19 cellular contexts compared by ENCODE assay signal in the genomic region with DNA sequence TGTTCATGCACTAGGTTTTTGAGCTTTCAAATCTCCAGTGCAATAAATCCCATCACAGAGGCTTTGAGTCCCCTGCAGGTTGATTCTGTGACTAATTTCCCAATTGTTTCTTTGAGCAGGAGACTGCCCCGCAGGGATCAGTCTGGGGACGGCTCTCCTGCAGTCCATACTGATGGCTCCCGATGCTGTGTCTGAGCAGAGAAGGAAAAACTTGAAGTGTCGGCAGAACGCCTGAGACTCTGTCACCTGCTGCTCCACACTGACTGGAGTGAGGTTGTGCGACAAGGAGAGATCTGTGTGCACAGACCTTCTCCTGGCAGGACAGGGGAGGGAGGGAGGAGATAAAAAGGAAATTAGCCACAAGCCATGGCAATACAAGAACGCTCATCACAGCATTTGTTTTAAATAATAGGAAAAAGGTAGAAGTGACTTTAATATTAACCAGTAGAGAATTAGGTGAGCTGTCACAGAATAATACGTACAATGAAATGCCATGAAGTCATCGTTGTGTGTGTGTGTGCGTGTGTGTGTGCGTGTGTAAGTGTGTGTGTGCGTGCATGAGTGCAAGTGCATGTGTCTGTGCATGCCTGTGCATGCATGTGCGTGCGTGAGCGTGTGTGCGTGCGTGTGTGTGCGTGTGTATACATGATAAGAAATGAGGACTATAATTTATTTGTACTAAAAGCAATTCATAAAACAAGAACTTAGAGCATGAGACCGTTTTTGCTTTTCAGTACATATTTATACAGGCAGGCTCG. TPM values are rescaled to one million over a fixed set of nuclear protein-coding genes. Genes with fewer than 3 reads are reported as not detected.
DNase-seq lines count a peak whose midpoint lies in the region; ATAC-seq and TF ChIP-seq lines count a peak whose summit lies in the region.
"Had no signal": no experiment of that assay in that cellular context is flagged by ENCODE, and none has a peak within 500 bp of the region (broad histone marks: within the 10 kb centered on the region; RNA-seq: fewer than 3 reads in every experiment).

No MANE protein-coding gene starts in this region.

- H3K9me3 Mint-ChIP-seq in WTC11: no peaks in the 10 kb centered on the region
- no peaks in the 10 kb centered on the region for H3K9me3 Mint-ChIP-seq in activated T-helper 1 cell treated with anti-CD3 and anti-CD28 coated beads, Interleukin-12 subunit alpha, Interleukin-12 subunit beta, Interleukin-2, Interleukin-4 antibody, amounts not matched to agents 30 ng/mL and 10 ng/mL and 1 ng/mL, durations not matched to agents 14 hours and 24 hours and 36 hours
- H3K9me3 Mint-ChIP-seq: CD8-positive, alpha-beta memory T cell had no signal

- H3K27me3 Mint-ChIP-seq in WTC11 (ENCODE audit: low read depth): no peaks in the 10 kb centered on the region; the same call in 1 of the 2 replicates
- H3K27me3 Mint-ChIP-seq in activated T-helper 1 cell treated with anti-CD3 and anti-CD28 coated beads, Interleukin-12 subunit alpha, Interleukin-12 subunit beta, Interleukin-2, Interleukin-4 antibody, amounts not matched to agents 30 ng/mL and 10 ng/mL and 1 ng/mL, durations not matched to agents 14 hours and 24 hours and 36 hours (ENCODE audit: insufficient read depth): peaks cover 16% of the 10 kb centered on the region

- TF ChIP-seq CTCF in WTC11 (IDR thresholded peaks at IDR 0.05): no peak

- CTCF ChIA-PET in WTC11 (lab: Charles Lee): interaction anchor here (0.6 kb wide), 1 partner anchor 15 kb away, joined by 3 read pairs; no protein-coding TSS in a partner anchor

- POLR2A ChIA-PET in WTC11 (lab: Charles Lee): no interaction called here

- no peaks in the 10 kb centered on the region for H3K36me3 Mint-ChIP-seq in WTC11
- no peaks in the 10 kb centered on the region for H3K36me3 Mint-ChIP-seq in activated T-helper 1 cell treated with anti-CD3 and anti-CD28 coated beads, Interleukin-12 subunit alpha, Interleukin-12 subunit beta, Interleukin-2, Interleukin-4 antibody, amounts not matched to agents 30 ng/mL and 10 ng/mL and 1 ng/mL, durations not matched to agents 14 hours and 24 hours and 36 hours (ENCODE audit: low read depth)
- H3K36me3 Mint-ChIP-seq: CD8-positive, alpha-beta memory T cell had no signal

- DNase-seq in DMS79 treated with DMSO at 0.1 percent for 48 hours (lab: John Stamatoyannopoulos, UW) (peak; percentile 8), DMS79 (lab: John Stamatoyannopoulos, UW) (no peak), WTC11 (ENCODE audit: low spot score) (no peak), iPS-NIHi11 (ENCODE audit: low spot score) (peak; percentile 39), retina (peak; percentile 61), cortex of kidney (lab: John Stamatoyannopoulos, UW) (no peak)
- DNase-seq in activated T-helper 1 cell treated with anti-CD3 and anti-CD28 coated beads, Interleukin-12 subunit alpha, Interleukin-12 subunit beta, Interleukin-2, Interleukin-4 antibody, amounts not matched to agents 30 ng/mL and 10 ng/mL and 1 ng/mL, durations not matched to agents 14 hours and 24 hours and 36 hours (ENCODE audit: low spot score): no peak
- DNase-seq: BE2C; CD8-positive, alpha-beta memory T cell; DND-41; GF-D8; KG1; NCI-H1436 treated with DMSO at 0.1 percent for 48 hours; NCI-H2029 treated with DMSO at 0.1 percent for 48 hours; NCI-H774; Right ventricle myocardium superior had no signal

- intact Hi-C loops in activated T-helper 1 cell treated with anti-CD3 and anti-CD28 coated beads, Interleukin-12 subunit alpha, Interleukin-12 subunit beta, Interleukin-2, Interleukin-4 antibody, amounts not matched to agents 30 ng/mL and 10 ng/mL and 1 ng/mL, durations not matched to agents 14 hours and 24 hours and 36 hours (cut with micrococcal nuclease): no loop called here

- no peak overlapping the region; the same call in 1 of the 2 replicates for H3K27ac Mint-ChIP-seq in WTC11
- no peak overlapping the region for H3K27ac Mint-ChIP-seq in activated T-helper 1 cell treated with anti-CD3 and anti-CD28 coated beads, Interleukin-12 subunit alpha, Interleukin-12 subunit beta, Interleukin-2, Interleukin-4 antibody, amounts not matched to agents 30 ng/mL and 10 ng/mL and 1 ng/mL, durations not matched to agents 14 hours and 24 hours and 36 hours
- H3K27ac Mint-ChIP-seq: CD8-positive, alpha-beta memory T cell had no signal

- ATAC-seq in WTC11 (peak; percentile 82), HG03571 (IDR thresholded peaks at IDR 0.05; ENCODE audit: unreplicated experiment) (no peak)
- ATAC-seq: HepG2 had no signal

- H3K4me3 Mint-ChIP-seq in WTC11: no peak overlapping the region
- H3K4me3 Mint-ChIP-seq in activated T-helper 1 cell treated with anti-CD3 and anti-CD28 coated beads, Interleukin-12 subunit alpha, Interleukin-12 subunit beta, Interleukin-2, Interleukin-4 antibody, amounts not matched to agents 30 ng/mL and 10 ng/mL and 1 ng/mL, durations not matched to agents 14 hours and 24 hours and 36 hours: no peak overlapping the region

- peaks cover 22% of the 10 kb centered on the region for H3K4me1 Mint-ChIP-seq in WTC11
- no peaks in the 10 kb centered on the region for H3K4me1 Mint-ChIP-seq in activated T-helper 1 cell treated with anti-CD3 and anti-CD28 coated beads, Interleukin-12 subunit alpha, Interleukin-12 subunit beta, Interleukin-2, Interleukin-4 antibody, amounts not matched to agents 30 ng/mL and 10 ng/mL and 1 ng/mL, durations not matched to agents 14 hours and 24 hours and 36 hours (ENCODE audit: low read depth)
- H3K4me1 Mint-ChIP-seq: CD8-positive, alpha-beta memory T cell had no signal

TF ChIP-seq in WTC11, 78 proteins besides CTCF, POLR2A, EP300 and RAD21 (continues in another document):
- TF ChIP-seq ZNF416 (CRISPR knock-in tag; IDR thresholded peaks at IDR 0.05): no peak
- TF ChIP-seq, protein P1, sequence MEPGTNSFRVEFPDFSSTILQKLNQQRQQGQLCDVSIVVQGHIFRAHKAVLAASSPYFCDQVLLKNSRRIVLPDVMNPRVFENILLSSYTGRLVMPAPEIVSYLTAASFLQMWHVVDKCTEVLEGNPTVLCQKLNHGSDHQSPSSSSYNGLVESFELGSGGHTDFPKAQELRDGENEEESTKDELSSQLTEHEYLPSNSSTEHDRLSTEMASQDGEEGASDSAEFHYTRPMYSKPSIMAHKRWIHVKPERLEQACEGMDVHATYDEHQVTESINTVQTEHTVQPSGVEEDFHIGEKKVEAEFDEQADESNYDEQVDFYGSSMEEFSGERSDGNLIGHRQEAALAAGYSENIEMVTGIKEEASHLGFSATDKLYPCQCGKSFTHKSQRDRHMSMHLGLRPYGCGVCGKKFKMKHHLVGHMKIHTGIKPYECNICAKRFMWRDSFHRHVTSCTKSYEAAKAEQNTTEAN (CRISPR knock-in tag; IDR thresholded peaks at IDR 0.05): no peak
- no peak for TF ChIP-seq RORB (CRISPR knock-in tag; IDR thresholded peaks at IDR 0.05)
- TF ChIP-seq ZNF232 (CRISPR knock-in tag; IDR thresholded peaks at IDR 0.05): no peak
- TF ChIP-seq, protein P2, sequence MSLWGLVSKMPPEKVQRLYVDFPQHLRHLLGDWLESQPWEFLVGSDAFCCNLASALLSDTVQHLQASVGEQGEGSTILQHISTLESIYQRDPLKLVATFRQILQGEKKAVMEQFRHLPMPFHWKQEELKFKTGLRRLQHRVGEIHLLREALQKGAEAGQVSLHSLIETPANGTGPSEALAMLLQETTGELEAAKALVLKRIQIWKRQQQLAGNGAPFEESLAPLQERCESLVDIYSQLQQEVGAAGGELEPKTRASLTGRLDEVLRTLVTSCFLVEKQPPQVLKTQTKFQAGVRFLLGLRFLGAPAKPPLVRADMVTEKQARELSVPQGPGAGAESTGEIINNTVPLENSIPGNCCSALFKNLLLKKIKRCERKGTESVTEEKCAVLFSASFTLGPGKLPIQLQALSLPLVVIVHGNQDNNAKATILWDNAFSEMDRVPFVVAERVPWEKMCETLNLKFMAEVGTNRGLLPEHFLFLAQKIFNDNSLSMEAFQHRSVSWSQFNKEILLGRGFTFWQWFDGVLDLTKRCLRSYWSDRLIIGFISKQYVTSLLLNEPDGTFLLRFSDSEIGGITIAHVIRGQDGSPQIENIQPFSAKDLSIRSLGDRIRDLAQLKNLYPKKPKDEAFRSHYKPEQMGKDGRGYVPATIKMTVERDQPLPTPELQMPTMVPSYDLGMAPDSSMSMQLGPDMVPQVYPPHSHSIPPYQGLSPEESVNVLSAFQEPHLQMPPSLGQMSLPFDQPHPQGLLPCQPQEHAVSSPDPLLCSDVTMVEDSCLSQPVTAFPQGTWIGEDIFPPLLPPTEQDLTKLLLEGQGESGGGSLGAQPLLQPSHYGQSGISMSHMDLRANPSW (CRISPR knock-in tag; conservative IDR thresholded peaks at IDR 0.05; ENCODE audit: low read depth): no peak
- TF ChIP-seq NR3C1 (CRISPR knock-in tag; conservative IDR thresholded peaks at IDR 0.05; ENCODE audit: low read depth): no peak
- TF ChIP-seq ELF4 (CRISPR knock-in tag; IDR thresholded peaks at IDR 0.05; ENCODE audit: low read depth): no peak
- TF ChIP-seq, protein P3, sequence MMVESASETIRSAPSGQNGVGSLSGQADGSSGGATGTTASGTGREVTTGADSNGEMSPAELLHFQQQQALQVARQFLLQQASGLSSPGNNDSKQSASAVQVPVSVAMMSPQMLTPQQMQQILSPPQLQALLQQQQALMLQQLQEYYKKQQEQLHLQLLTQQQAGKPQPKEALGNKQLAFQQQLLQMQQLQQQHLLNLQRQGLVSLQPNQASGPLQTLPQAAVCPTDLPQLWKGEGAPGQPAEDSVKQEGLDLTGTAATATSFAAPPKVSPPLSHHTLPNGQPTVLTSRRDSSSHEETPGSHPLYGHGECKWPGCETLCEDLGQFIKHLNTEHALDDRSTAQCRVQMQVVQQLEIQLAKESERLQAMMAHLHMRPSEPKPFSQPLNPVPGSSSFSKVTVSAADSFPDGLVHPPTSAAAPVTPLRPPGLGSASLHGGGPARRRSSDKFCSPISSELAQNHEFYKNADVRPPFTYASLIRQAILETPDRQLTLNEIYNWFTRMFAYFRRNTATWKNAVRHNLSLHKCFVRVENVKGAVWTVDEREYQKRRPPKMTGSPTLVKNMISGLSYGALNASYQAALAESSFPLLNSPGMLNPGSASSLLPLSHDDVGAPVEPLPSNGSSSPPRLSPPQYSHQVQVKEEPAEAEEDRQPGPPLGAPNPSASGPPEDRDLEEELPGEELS (CRISPR knock-in tag; IDR thresholded peaks at IDR 0.05): no peak
- no peak for TF ChIP-seq GRHL2 (CRISPR knock-in tag; IDR thresholded peaks at IDR 0.05; ENCODE audit: insufficient replicate concordance, severe bottlenecking)
- no peak for TF ChIP-seq FOXP1 (CRISPR knock-in tag; IDR thresholded peaks at IDR 0.05; ENCODE audit: borderline replicate concordance)
- TF ChIP-seq MXD4 (CRISPR knock-in tag; IDR thresholded peaks at IDR 0.05; ENCODE audit: borderline replicate concordance): no peak
- TF ChIP-seq ESRRA (CRISPR knock-in tag; IDR thresholded peaks at IDR 0.05; ENCODE audit: borderline replicate concordance): no peak

RNA-seq across cellular contexts. Expression of a gene that starts 38.2 kb away (rescaled TPM):
- not detected in 3 replicates for total RNA-seq in WTC11 (2021)
- total RNA-seq in activated T-helper 1 cell treated with anti-CD3 and anti-CD28 coated beads, Interleukin-12 subunit alpha, Interleukin-12 subunit beta, Interleukin-2, Interleukin-4 antibody, amounts not matched to agents 30 ng/mL and 10 ng/mL and 1 ng/mL, durations not matched to agents 14 hours and 24 hours and 36 hours: not detected in 2 replicates
- total RNA-seq: CD8-positive, alpha-beta memory T cell; HepG2; NCI-H460; Right ventricle myocardium superior had no signal

Comparison
In these comparisons a context has a peak if more than half of its experiments do, and no peak if none do; other contexts are left out.
1. DNase-seq: peak in DMS79 treated with DMSO at 0.1 percent for 48 hours (single experiment), iPS-NIHi11 (single experiment) and retina (single experiment); none in DMS79 (single experiment), WTC11 (single experiment), activated T-helper 1 cell treated with anti-CD3 and anti-CD28 coated beads, Interleukin-12 subunit alpha, Interleukin-12 subunit beta, Interleukin-2, Interleukin-4 antibody, amounts not matched to agents 30 ng/mL and 10 ng/mL and 1 ng/mL, durations not matched to agents 14 hours and 24 hours and 36 hours (single experiment) and cortex of kidney (single experiment).